In the genomic region with DNA sequence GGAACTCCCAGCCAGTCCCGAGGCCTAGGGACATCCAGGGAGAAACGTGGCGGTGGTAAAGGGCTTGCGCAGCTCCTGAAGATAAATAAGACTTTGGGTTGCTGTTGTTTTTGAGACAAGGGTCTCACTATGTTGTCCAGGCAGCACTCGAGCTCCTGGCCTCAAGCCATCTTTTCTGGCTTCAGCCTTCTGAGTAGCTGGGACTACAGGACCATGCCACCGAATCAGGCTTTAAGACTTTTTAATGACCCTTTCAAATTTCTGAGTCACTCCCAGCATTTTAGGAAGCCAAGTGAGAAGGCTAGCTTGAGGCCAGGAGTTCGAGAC, we compare ENCODE assay signal across 8 cellular contexts. TPM values are rescaled to one million over a fixed set of nuclear protein-coding genes. Genes with fewer than 3 reads are reported as not detected.
DNase-seq lines count a peak whose midpoint lies in the region; ATAC-seq and TF ChIP-seq lines count a peak whose summit lies in the region.

No MANE protein-coding gene starts in this region.

- intact Hi-C loops in natural killer cell (cut with micrococcal nuclease): loop anchor here (1.0 kb wide), 1 partner anchor 69 kb away; a partner anchor contains a TSS

- H3K4me1 Mint-ChIP-seq in natural killer cell: peaks cover 6 to 15% of the 10 kb centered on the region in 2 donors

- H3K36me3 Mint-ChIP-seq in natural killer cell: no peaks in the 10 kb centered on the region

- H3K36me3 ChIP-seq in Karpas-422 (ENCODE audit: insufficient read depth, low read length): peaks cover 10% of the 10 kb centered on the region; the same call in 1 of the 2 replicates

- H3K9ac ChIP-seq in Karpas-422 (ENCODE audit: low read length): peak overlapping the region; percentile 91

- H3K4me2 ChIP-seq in Karpas-422 (ENCODE audit: low read depth, low read length, poor library complexity, severe bottlenecking): peak overlapping the region; percentile 85

- H2AFZ ChIP-seq in Karpas-422 (ENCODE audit: low read length): peak overlapping the region; percentile 90; the same call in 1 of the 2 replicates

- peaks cover 16% of the 10 kb centered on the region for H3K4me1 ChIP-seq in Karpas-422 (ENCODE audit: low read length)

- no peaks in the 10 kb centered on the region for H3K9me3 Mint-ChIP-seq in natural killer cell

- H3K79me2 ChIP-seq in Karpas-422 (ENCODE audit: low read length): peaks cover 40% of the 10 kb centered on the region

- H3K27me3 ChIP-seq in Karpas-422 (ENCODE audit: low read length): no peaks in the 10 kb centered on the region

- no peaks in the 10 kb centered on the region for H3K27me3 Mint-ChIP-seq in natural killer cell (ENCODE audit: low read depth in 2 of 2)

- no peaks in the 10 kb centered on the region for H4K20me1 ChIP-seq in Karpas-422 (ENCODE audit: insufficient read depth, low read depth, low read length)

- H3K4me3 Mint-ChIP-seq in natural killer cell: peak overlapping the region; percentile 95

- H3K9me3 ChIP-seq in Karpas-422 (ENCODE audit: low read length): no peaks in the 10 kb centered on the region

- no peaks in the 10 kb centered on the region for H3K9me2 ChIP-seq in Karpas-422 (replicated peaks; ENCODE audit: insufficient read depth, low read length)

- TF ChIP-seq CTCF in AG10803 (conservative IDR thresholded peaks at IDR 0.05; ENCODE audit: low read length) (no peak), natural killer cell (IDR thresholded peaks at IDR 0.05) (no peak)

- H3K27ac Mint-ChIP-seq in natural killer cell: peak overlapping the region; percentile 91 to 95

- ATAC-seq in natural killer cell: no peak
- ATAC-seq in HG02571 (IDR thresholded peaks at IDR 0.05; ENCODE audit: unreplicated experiment): no peak

- peak; percentile 25 for DNase-seq in AG10803 (ENCODE audit: low read depth)
- peak; percentile 42 for DNase-seq in Karpas-422
- DNase-seq in dedifferentiated amniotic fluid mesenchymal stem cell (ENCODE audit: extremely low spot score): peak; percentile 20
- no peak for DNase-seq in natural killer cell
- DNase-seq in SW480 (ENCODE audit: low spot score): no peak
- no peak for DNase-seq in MV-4-11 (lab: John Stamatoyannopoulos, UW)
- DNase-seq in NCI-H2081 (lab: John Stamatoyannopoulos, UW): no peak

- H3K4me3 ChIP-seq in AG10803 (ENCODE audit: low read length): peak overlapping the region; percentile 91
- H3K4me3 ChIP-seq in Karpas-422 (ENCODE audit: low read length): peak overlapping the region; percentile 89

- peak overlapping the region; percentile 42; the same call in 1 of the 2 replicates for H3K27ac ChIP-seq in Karpas-422 (ENCODE audit: low read length)

RNA-seq across cellular contexts. Expression of a gene that starts 0.7 kb away (rescaled TPM):
- 14.8 and 17.2 TPM in 2 replicates for total RNA-seq in Karpas-422 (2014; rRNA removed; shearing (Covaris generic); ENCODE audit: low replicate concordance)
- 10 to 100 TPM; 10.6 to 12.4 (median 11.3) TPM for total RNA-seq in natural killer cell

Comparison
In these comparisons a context has a peak if more than half of its experiments do, and no peak if none do; other contexts are left out.
1. DNase-seq: peak in AG10803 (single experiment), Karpas-422 (single experiment) and dedifferentiated amniotic fluid mesenchymal stem cell (single experiment); none in natural killer cell (single experiment), SW480 (single experiment), MV-4-11 (single experiment) and NCI-H2081 (0 of 2).